1 cellular context compared by ENCODE assay signal in the genomic region with DNA sequence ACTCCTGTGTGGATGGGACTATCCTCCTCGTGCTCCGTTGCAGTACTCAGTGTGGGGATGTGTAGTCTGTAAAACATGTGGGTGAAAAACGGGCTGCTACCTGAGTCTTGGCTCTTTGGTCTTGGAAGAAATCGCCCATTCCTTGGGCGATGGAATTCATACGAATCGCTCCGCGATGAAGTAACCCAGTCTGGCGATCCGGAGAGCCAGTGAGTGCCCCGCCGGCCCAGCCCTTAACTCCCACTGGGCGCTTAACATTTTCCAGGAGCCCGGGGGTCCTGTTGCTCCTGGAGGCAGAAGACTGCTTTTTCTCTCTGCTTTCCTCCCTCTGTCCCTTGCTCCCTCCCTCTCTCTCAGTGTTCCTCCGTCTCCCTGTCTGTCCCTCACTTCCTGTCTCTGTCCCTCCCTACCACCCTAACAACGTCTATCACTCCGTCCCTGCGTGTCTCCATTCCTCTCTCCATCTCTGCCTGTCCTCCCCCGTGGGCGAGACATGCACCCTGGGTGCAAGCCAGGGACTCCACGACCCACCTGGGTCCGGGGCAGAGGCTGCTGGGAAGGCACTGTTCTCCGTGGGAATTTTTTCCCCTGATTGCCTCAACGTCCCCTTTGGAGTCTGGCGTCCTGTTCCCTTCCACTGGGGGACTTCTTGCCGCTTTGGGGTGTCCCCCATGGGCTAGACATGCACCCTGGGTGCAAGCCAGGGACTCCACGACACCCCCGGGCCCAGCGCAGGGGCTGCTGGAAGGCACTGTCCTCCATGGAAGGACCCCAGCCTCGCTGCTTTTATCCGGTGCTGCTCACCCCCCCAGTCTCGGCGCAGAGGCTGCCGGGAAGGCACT.
TF ChIP-seq lines count a peak whose summit lies in the region.

No MANE protein-coding gene starts in this region.

TF ChIP-seq in K562, 482 proteins besides CTCF, POLR2A, EP300 and RAD21:
- TF ChIP-seq CC2D1A (IDR thresholded peaks at IDR 0.05) (no peak), ZNF133 (CRISPR knock-in tag; IDR thresholded peaks at IDR 0.05) (no peak), ZNF354B (CRISPR knock-in tag; IDR thresholded peaks at IDR 0.05) (no peak), ZNF778 (CRISPR knock-in tag; IDR thresholded peaks at IDR 0.05) (no peak), MTA2 (IDR thresholded peaks at IDR 0.05; ENCODE audit: low read depth) (no peak)
